ENCODE assay signal across 9 cellular contexts in the genomic region with DNA sequence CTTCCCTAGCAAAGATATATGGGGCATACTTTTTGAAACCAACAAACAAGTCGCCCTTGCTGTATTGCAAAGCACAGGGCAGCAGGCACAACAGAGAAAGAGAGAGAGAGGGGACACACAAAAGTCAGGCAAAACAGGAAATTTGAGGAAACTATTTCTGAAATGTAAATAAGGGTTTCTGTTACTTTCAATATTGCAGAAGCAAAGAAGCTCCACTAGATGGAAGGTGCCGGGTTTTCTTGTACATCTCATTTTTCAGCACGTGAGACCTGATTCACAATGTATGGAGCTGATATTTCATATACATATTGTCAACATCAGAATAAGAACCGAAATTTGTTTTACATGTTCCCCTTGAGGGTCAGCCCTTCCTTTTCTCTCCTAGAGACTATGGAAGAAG.
DNase-seq lines count a peak whose midpoint lies in the region; ATAC-seq and TF ChIP-seq lines count a peak whose summit lies in the region.
"Had no signal": no experiment of that assay in that cellular context is flagged by ENCODE, and none has a peak within 500 bp of the region (broad histone marks: within the 10 kb centered on the region; RNA-seq: fewer than 3 reads in every experiment).

No MANE protein-coding gene starts in this region.

- no peak for TF ChIP-seq POLR2A in lower leg skin (IDR thresholded peaks at IDR 0.05)

- H3K27me3 ChIP-seq in cardiac muscle cell = no peaks in the 10 kb centered on the region
- H3K27me3 ChIP-seq in right cardiac atrium (ENCODE audit: control insufficient read depth, insufficient read depth) = no peaks in the 10 kb centered on the region
- no peaks in the 10 kb centered on the region for H3K27me3 ChIP-seq in BE2C

- DNase-seq in cardiac muscle cell (ENCODE audit: low read depth in 1 of 2, low spot score in 1 of 2) (peak in 1 of 2 donors; percentile 2), right cardiac atrium (no peak), OCI-M1 (lab: John Stamatoyannopoulos, UW) (peak; percentile 17), epithelial cell of esophagus (ENCODE audit: low read depth) (no peak), cortex of kidney (lab: John Stamatoyannopoulos, UW) (no peak), BE2C (no peak), lower leg skin (ENCODE audit: low spot score in 2 of 2) (no peak), cerebellum (ENCODE audit: low spot score) (no peak)
- DNase-seq: NCI-H1436 treated with DMSO at 0.1 percent for 48 hours had no signal

- TF ChIP-seq CTCF in cardiac muscle cell (IDR thresholded peaks at IDR 0.05; ENCODE audit: low read depth, low read length) (peak; percentile 14), epithelial cell of esophagus (IDR thresholded peaks at IDR 0.05; ENCODE audit: insufficient read depth, low read depth, low read length, missing control alignments) (peak; percentile 4), BE2C (IDR thresholded peaks at IDR 0.05; ENCODE audit: low read depth, low read length) (no peak), lower leg skin (IDR thresholded peaks at IDR 0.05) (no peak)

- intact Hi-C loops in right cardiac atrium (cut with DNase I) = no loop called here
- intact Hi-C loops in lower leg skin (cut with DNase I; ENCODE audit: low total_unique reads) = no loop called here

- H3K9me3 ChIP-seq in cardiac muscle cell (ENCODE audit: low read depth) = no peaks in the 10 kb centered on the region
- H3K9me3 ChIP-seq in right cardiac atrium (ENCODE audit: control insufficient read depth, low read length) = no peaks in the 10 kb centered on the region
- no peaks in the 10 kb centered on the region for H3K9me3 ChIP-seq in BE2C

- 55% methylated on average over 4 of the region's 4 CpGs for WGBS in right cardiac atrium
- 69% methylated on average over 4 of the region's 4 CpGs for WGBS in lower leg skin, 2 donors

- no peak overlapping the region for H3K27ac ChIP-seq in cardiac muscle cell
- H3K27ac ChIP-seq in right cardiac atrium (ENCODE audit: low read length) = no peak overlapping the region

- ATAC-seq in right cardiac atrium = no peak

- H3K4me1 ChIP-seq in cardiac muscle cell (ENCODE audit: low read depth) (peaks cover 31% of the 10 kb centered on the region), right cardiac atrium (ENCODE audit: control insufficient read depth, insufficient read depth, low read length) (peaks cover 2% of the 10 kb centered on the region), BE2C (no peaks in the 10 kb centered on the region)

- H3K4me3 ChIP-seq in cardiac muscle cell (no peak overlapping the region), right cardiac atrium (ENCODE audit: low read length) (no peak overlapping the region), epithelial cell of esophagus (ENCODE audit: low read length) (no peak overlapping the region), BE2C (ENCODE audit: low read depth, low read length) (no peak overlapping the region), lower leg skin (ENCODE audit: low read depth, poor library complexity, severe bottlenecking) (no peak overlapping the region)

- no peaks in the 10 kb centered on the region for H3K36me3 ChIP-seq in cardiac muscle cell
- H3K36me3 ChIP-seq in BE2C = no peaks in the 10 kb centered on the region

Comparison
In these comparisons a context has a peak if more than half of its experiments do, and no peak if none do; other contexts are left out.
1. CTCF ChIP-seq: peak in cardiac muscle cell (single experiment) and epithelial cell of esophagus (single experiment); none in BE2C (single experiment) and lower leg skin (0 of 3).